8 cellular contexts compared by ENCODE assay signal in the genomic region with DNA sequence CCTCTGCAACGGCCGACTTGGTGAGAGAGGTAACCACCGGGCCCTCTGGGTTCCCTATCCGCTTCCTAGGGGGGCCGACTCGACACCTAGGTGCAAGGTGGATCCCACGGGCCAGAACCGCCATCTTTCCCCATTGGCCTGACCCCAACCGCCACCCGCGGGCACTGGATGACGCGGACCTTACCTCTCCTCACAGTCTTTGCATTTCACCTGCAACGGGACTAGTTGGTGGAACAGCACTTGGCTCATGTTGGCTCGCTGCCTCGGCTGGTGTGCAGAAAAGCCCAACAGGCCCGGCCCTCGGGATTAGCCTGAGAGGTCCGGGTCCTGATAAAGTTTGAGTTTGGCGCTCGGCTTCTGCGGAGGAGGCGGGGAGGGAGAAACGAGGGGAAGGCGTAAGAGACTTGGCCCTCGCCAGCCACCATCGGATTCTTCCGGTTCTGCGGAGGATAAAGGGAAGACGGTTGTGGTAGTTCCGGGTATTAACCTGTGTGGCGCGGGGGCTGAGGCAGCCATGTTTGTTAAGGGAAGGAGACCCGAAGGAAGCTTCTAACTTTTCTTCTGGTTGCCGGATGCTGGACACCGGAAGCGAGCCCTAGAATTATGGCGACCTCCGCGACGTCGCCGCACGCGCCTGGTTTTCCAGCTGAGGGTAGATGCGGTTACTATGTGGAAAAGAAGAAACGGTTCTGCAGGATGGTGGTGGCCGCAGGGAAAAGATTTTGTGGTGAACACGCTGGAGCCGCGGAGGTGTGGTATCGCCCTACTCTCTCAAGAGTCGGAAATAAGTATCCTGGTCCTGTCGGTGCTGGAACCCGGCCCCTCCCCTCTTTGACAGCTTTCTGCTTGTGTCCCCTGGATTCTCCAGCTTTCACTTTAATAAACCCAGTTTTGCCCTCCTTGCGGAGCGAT. TPM values are rescaled to one million over a fixed set of nuclear protein-coding genes. Genes with fewer than 3 reads are reported as not detected.
A peak's percentile ranks its signal among the peaks of the same experiment; 100 is the strongest.
DNase-seq lines count a peak whose midpoint lies in the region; ATAC-seq and TF ChIP-seq lines count a peak whose summit lies in the region.

A gene with protein sequence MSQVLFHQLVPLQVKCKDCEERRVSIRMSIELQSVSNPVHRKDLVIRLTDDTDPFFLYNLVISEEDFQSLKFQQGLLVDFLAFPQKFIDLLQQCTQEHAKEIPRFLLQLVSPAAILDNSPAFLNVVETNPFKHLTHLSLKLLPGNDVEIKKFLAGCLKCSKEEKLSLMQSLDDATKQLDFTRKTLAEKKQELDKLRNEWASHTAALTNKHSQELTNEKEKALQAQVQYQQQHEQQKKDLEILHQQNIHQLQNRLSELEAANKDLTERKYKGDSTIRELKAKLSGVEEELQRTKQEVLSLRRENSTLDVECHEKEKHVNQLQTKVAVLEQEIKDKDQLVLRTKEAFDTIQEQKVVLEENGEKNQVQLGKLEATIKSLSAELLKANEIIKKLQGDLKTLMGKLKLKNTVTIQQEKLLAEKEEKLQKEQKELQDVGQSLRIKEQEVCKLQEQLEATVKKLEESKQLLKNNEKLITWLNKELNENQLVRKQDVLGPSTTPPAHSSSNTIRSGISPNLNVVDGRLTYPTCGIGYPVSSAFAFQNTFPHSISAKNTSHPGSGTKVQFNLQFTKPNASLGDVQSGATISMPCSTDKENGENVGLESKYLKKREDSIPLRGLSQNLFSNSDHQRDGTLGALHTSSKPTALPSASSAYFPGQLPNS (minus strand): TSS at position 365 of the 912 bp plus-strand sequence. CDS start 116 bp downstream, at position 249.
A gene with protein sequence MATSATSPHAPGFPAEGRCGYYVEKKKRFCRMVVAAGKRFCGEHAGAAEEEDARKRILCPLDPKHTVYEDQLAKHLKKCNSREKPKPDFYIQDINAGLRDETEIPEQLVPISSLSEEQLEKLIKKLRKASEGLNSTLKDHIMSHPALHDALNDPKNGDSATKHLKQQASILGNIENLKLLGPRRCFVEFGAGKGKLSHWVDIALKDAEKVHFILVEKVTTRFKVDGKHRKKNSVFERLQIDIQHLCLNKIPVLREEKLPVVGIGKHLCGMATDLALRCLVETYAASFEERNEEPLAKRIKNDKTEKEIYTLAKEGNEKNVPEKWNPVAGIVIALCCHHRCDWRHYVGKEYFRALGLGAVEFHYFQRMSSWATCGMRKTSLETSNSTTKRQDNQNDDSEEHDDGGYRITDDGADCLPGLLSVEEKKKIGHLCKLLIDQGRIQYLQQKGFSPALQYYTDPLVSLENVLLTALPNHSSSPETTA (plus strand): TSS at position 598 of the 912 bp plus-strand sequence. CDS start 6 bp downstream, at position 604.

- peaks cover 12% of the 10 kb centered on the region for H3K36me3 Mint-ChIP-seq in activated CD4-positive, alpha-beta T cell treated with anti-CD3 and anti-CD28 coated beads for 36 hours (ENCODE audit: low read depth)

- H3K4me3 Mint-ChIP-seq in activated CD4-positive, alpha-beta T cell treated with anti-CD3 and anti-CD28 coated beads for 36 hours, result peak within 1 kb of the TSS; percentile 98

- DNase-seq in Ammon's horn (ENCODE audit: low spot score) (peak; percentile 98), GM19238 (ENCODE audit: insufficient read length, low spot score) (peak; percentile 73), NCI-H524 (lab: John Stamatoyannopoulos, UW) (peak; percentile 94 to 96), choroid plexus epithelial cell (ENCODE audit: low read depth) (peak; percentile 99), kidney glomerular epithelial cell (lab: John Stamatoyannopoulos, UW) (peak; percentile 98)
- peak; percentile 97 for DNase-seq in activated CD4-positive, alpha-beta T cell treated with anti-CD3 and anti-CD28 coated beads for 36 hours
- DNase-seq in stimulated activated CD4-positive, alpha-beta T cell treated with anti-CD3 and anti-CD28 coated beads, Interleukin-1b, Interleukin-23, amount 100 ng/mL, for 1 hour (ENCODE audit: low read depth in 2 of 2), result peak; percentile 80 to 83

- intact Hi-C loops in activated CD4-positive, alpha-beta T cell treated with anti-CD3 and anti-CD28 coated beads for 36 hours (cut with DNase I, micrococcal nuclease), result loop anchor here (1.0 to 5.0 kb wide), 15 partner anchors 95 to 762 kb away; a partner anchor contains a TSS

- ATAC-seq in HG03442 (IDR thresholded peaks at IDR 0.05; ENCODE audit: unreplicated experiment), result peak; percentile 83
- ATAC-seq in activated CD4-positive, alpha-beta T cell treated with anti-CD3 and anti-CD28 coated beads for 36 hours, result peak; percentile 94

- no peak for TF ChIP-seq CTCF in choroid plexus epithelial cell (conservative IDR thresholded peaks at IDR 0.05; ENCODE audit: low read depth, low read length)

- H3K4me3 ChIP-seq in choroid plexus epithelial cell (ENCODE audit: low read depth, low read length), result peak within 1 kb of the TSS; percentile 93

- peak within 1 kb of the TSS; percentile 98 for H3K27ac Mint-ChIP-seq in activated CD4-positive, alpha-beta T cell treated with anti-CD3 and anti-CD28 coated beads for 36 hours

- no peaks in the 10 kb centered on the region for H3K27me3 Mint-ChIP-seq in activated CD4-positive, alpha-beta T cell treated with anti-CD3 and anti-CD28 coated beads for 36 hours

- CTCF ChIA-PET in activated CD4-positive, alpha-beta T cell treated with anti-CD3 and anti-CD28 coated beads for 36 hours (lab: Charles Lee), result interaction anchor here (0.5 to 3.6 kb wide), 11 partner anchors 9 to 330 kb away, joined by 3 to 22 read pairs (median 3); a partner anchor contains a TSS

- H3K9me3 Mint-ChIP-seq in activated CD4-positive, alpha-beta T cell treated with anti-CD3 and anti-CD28 coated beads for 36 hours (ENCODE audit: low read depth), result no peaks in the 10 kb centered on the region

- POLR2A ChIA-PET in activated CD4-positive, alpha-beta T cell treated with anti-CD3 and anti-CD28 coated beads for 36 hours (lab: Charles Lee), result interaction anchor here (0.6 to 1.4 kb wide), 7 partner anchors 9 to 764 kb away, joined by 3 to 5 read pairs (median 3); a partner anchor contains a TSS

- H3K4me1 Mint-ChIP-seq in activated CD4-positive, alpha-beta T cell treated with anti-CD3 and anti-CD28 coated beads for 36 hours, result peaks cover 32% of the 10 kb centered on the region

RNA-seq across cellular contexts. Expression of the first gene that starts in this region (rescaled TPM):
- 10 to 100 TPM; 14.2 to 17.4 TPM for total RNA-seq in activated CD4-positive, alpha-beta T cell treated with anti-CD3 and anti-CD28 coated beads for 36 hours

RNA-seq across cellular contexts. Expression of the second gene that starts in this region (rescaled TPM):
- total RNA-seq in activated CD4-positive, alpha-beta T cell treated with anti-CD3 and anti-CD28 coated beads for 36 hours, result 10 to 100 TPM; 19.0 to 20.2 TPM

Comparison
In these comparisons a context has a peak if more than half of its experiments do, and no peak if none do; other contexts are left out.
1. Peak in every context shown above with its lines: DNase-seq, ATAC-seq and H3K4me3 ChIP-seq.